8 cellular contexts compared by ENCODE assay signal in the genomic region with DNA sequence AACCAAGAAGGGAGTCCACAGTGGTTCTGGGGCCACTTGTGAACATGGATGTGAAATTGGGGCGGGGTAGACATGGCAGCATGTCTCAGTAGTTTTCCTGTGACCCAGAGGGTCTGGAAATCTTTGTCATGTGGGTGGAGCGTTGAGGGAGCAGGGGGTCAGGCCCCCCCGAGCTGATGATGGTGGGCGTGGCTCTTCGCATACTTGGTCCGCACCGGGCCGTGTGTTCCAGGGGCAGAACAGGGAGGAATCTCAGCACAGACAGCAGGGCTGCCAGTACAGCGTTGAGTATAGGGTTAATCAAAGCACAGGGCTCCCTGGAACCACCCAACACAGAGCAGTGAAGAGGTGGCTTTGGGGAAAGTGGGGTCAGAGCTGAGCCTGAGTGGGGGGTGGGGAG.
A peak's percentile ranks its signal among the peaks of the same experiment; 100 is the strongest.
DNase-seq lines count a peak whose midpoint lies in the region; TF ChIP-seq lines count a peak whose summit lies in the region.

No MANE protein-coding gene starts in this region.

- intact Hi-C loops in OCI-LY7 (cut with micrococcal nuclease; ENCODE audit: unreplicated experiment) = loop anchor here (10.0 kb wide), 1 partner anchor 263 kb away; a partner anchor contains a TSS

- POLR2A ChIA-PET in OCI-LY7 (lab: Charles Lee) = interaction anchor here (0.5 to 1.2 kb wide), 2 partner anchors 36 to 439 kb away, joined by 3 to 4 read pairs; no protein-coding TSS in a partner anchor

- CTCF ChIA-PET in OCI-LY7 (lab: Charles Lee; ENCODE audit: unreplicated experiment) = no interaction called here

- peaks cover 0 to 99% (median 0%) of the 10 kb centered on the region in 11 experiments; a peak in 9 of 22 replicates for H4K20me1 ChIP-seq in BLaER1 treated with 17β-estradiol and CSF1 and Interleukin-3, amounts not matched to agents 10 nM and 100 nM
- H4K20me1 ChIP-seq in OCI-LY7 (ENCODE audit: insufficient read depth, low read length) = no peaks in the 10 kb centered on the region
- peaks cover 25% of the 10 kb centered on the region for H4K20me1 ChIP-seq in osteoblast (ENCODE audit: insufficient read depth, low read length)

- peak overlapping the region in 10 of 11 experiments; percentile 1 to 98 (median 94); a peak in 17 of 22 replicates for H3K27ac ChIP-seq in BLaER1 treated with 17β-estradiol and CSF1 and Interleukin-3, amounts not matched to agents 10 nM and 100 nM
- peak overlapping the region; percentile 90 for H3K27ac ChIP-seq in OCI-LY7 (ENCODE audit: low read depth, low read length, poor library complexity, severe bottlenecking)
- H3K27ac ChIP-seq in epithelial cell of prostate = peak overlapping the region; percentile 32
- peak overlapping the region; percentile 47 for H3K27ac ChIP-seq in osteoblast (ENCODE audit: low read depth, low read length)

- DNase-seq in OCI-LY7 (ENCODE audit: low spot score) (no peak), epithelial cell of prostate (ENCODE audit: low read depth, low spot score) (no peak), osteoblast (ENCODE audit: insufficient read length, low spot score, missing footprints) (no peak), NCI-H1048 (lab: John Stamatoyannopoulos, UW) (no peak), mesenteric fat pad (ENCODE audit: low spot score) (no peak), NCI-H1436 (lab: John Stamatoyannopoulos, UW) (no peak), NCI-H2081 (lab: John Stamatoyannopoulos, UW) (no peak)

- TF ChIP-seq CTCF in OCI-LY7 (conservative IDR thresholded peaks at IDR 0.05; ENCODE audit: low read length) (no peak), osteoblast (IDR thresholded peaks at IDR 0.05; ENCODE audit: extremely low read depth, low read depth, low read length) (no peak)

- H3K36me3 ChIP-seq in BLaER1 treated with 17β-estradiol and CSF1 and Interleukin-3, amounts not matched to agents 10 nM and 100 nM = peaks cover 0 to 28% (median 0%) of the 10 kb centered on the region in 11 experiments; a peak in 5 of 22 replicates
- peaks cover 14% of the 10 kb centered on the region for H3K36me3 ChIP-seq in OCI-LY7 (ENCODE audit: insufficient read depth, low read length)
- H3K36me3 ChIP-seq in osteoblast (ENCODE audit: insufficient read depth, low read length) = peaks cover 23% of the 10 kb centered on the region

- no peaks in the 10 kb centered on the region for H3K27me3 ChIP-seq in BLaER1 treated with 17β-estradiol and CSF1 and Interleukin-3, amounts not matched to agents 10 nM and 100 nM
- no peaks in the 10 kb centered on the region for H3K27me3 ChIP-seq in osteoblast (ENCODE audit: insufficient read depth, low read length)

- H3K4me2 ChIP-seq in BLaER1 treated with 17β-estradiol and CSF1 and Interleukin-3, amounts not matched to agents 10 nM and 100 nM = peak overlapping the region; percentile 94 to 100 (median 97)
- H3K4me2 ChIP-seq in OCI-LY7 (ENCODE audit: low read length) (peak overlapping the region; percentile 84), osteoblast (ENCODE audit: insufficient read depth, low read length) (no peak overlapping the region)

- BruUV-seq in OCI-LY7 (replicated peaks; lab: Mats Ljungman, UMichigan) = no TSS peak

- H2AFZ ChIP-seq in OCI-LY7 (ENCODE audit: low read length) (no peak overlapping the region), osteoblast (ENCODE audit: low read length) (no peak overlapping the region)

- peaks cover 97 to 100% (median 99%) of the 10 kb centered on the region in 10 experiments for H3K4me1 ChIP-seq in BLaER1 treated with 17β-estradiol and CSF1 and Interleukin-3, amounts not matched to agents 10 nM and 100 nM
- H3K4me1 ChIP-seq in OCI-LY7 (ENCODE audit: insufficient read depth, low read length, poor library complexity, severe bottlenecking) = peaks cover 100% of the 10 kb centered on the region
- H3K4me1 ChIP-seq in osteoblast (ENCODE audit: insufficient read depth, low read length) = peaks cover 75% of the 10 kb centered on the region

- peak overlapping the region in 6 of 10 experiments; percentile 18 to 48 (median 25); a peak in 7 of 20 replicates for H3K4me3 ChIP-seq in BLaER1 treated with 17β-estradiol and CSF1 and Interleukin-3, amounts not matched to agents 10 nM and 100 nM
- H3K4me3 ChIP-seq in OCI-LY7 (ENCODE audit: low read depth, low read length, poor library complexity, severe bottlenecking) (no peak overlapping the region), osteoblast (ENCODE audit: insufficient read depth, low read length) (no peak overlapping the region)

- H3K9ac ChIP-seq in BLaER1 treated with 17β-estradiol and CSF1 and Interleukin-3, amounts not matched to agents 10 nM and 100 nM = peak overlapping the region in 9 of 11 experiments; percentile 60 to 91 (median 85); a peak in 18 of 22 replicates

- H3K9me3 ChIP-seq in BLaER1 treated with 17β-estradiol and CSF1 and Interleukin-3, amounts not matched to agents 10 nM and 100 nM (replicated peaks in 1 of 11) = peaks cover 0 to 8% (median 0%) of the 10 kb centered on the region in 11 experiments; a peak in 3 of 22 replicates
- H3K9me3 ChIP-seq in OCI-LY7 (ENCODE audit: low read length) (no peaks in the 10 kb centered on the region), osteoblast (ENCODE audit: low read depth, low read length) (no peaks in the 10 kb centered on the region)

- H3K79me2 ChIP-seq in OCI-LY7 (ENCODE audit: insufficient read depth, low read depth, low read length) (peaks cover 36% of the 10 kb centered on the region; the same call in 1 of the 2 replicates), osteoblast (ENCODE audit: insufficient read depth, low read length) (peaks cover 96% of the 10 kb centered on the region)

- H3K9me2 ChIP-seq in OCI-LY7 (ENCODE audit: insufficient read depth, low read length) = no peaks in the 10 kb centered on the region

Comparison
In these comparisons a context has a peak if more than half of its experiments do, and no peak if none do; other contexts are left out.
1. H3K27ac ChIP-seq: peak in every context shown above with its lines; median percentile 94 in BLaER1 treated with 17β-estradiol and CSF1 and Interleukin-3, amounts not matched to agents 10 nM and 100 nM; 90 in OCI-LY7; 47 in osteoblast; 32 in epithelial cell of prostate.
2. H3K4me3 ChIP-seq: peak in BLaER1 treated with 17β-estradiol and CSF1 and Interleukin-3, amounts not matched to agents 10 nM and 100 nM (6 of 10); none in OCI-LY7 (single experiment) and osteoblast (single experiment).